Comparison of ENCODE assay signal across 14 cellular contexts in genomic region chr22:40051322-40051721, GRCh38.
A peak's percentile ranks its signal among the peaks of the same experiment; 100 is the strongest.
DNase-seq lines count a peak whose midpoint lies in the region; ATAC-seq and TF ChIP-seq lines count a peak whose summit lies in the region.
"Had no signal": no experiment of that assay in that cellular context is flagged by ENCODE, and none has a peak within 500 bp of the region (broad histone marks: within the 10 kb centered on the region; RNA-seq: fewer than 3 reads in every experiment).

No MANE protein-coding gene starts in this region.

- no peaks in the 10 kb centered on the region for H3K36me3 Mint-ChIP-seq in activated T-cell treated with anti-CD3 and anti-CD28 coated beads, Interleukin-2, amount 50 U/mL, for 24 hours (ENCODE audit: low read depth)

- peaks cover 78% of the 10 kb centered on the region for H3K4me1 Mint-ChIP-seq in activated T-cell treated with anti-CD3 and anti-CD28 coated beads, Interleukin-2, amount 50 U/mL, for 24 hours (ENCODE audit: low read depth)

- H3K9me3 Mint-ChIP-seq in activated T-cell treated with anti-CD3 and anti-CD28 coated beads, Interleukin-2, amount 50 U/mL, for 24 hours = no peaks in the 10 kb centered on the region
- H3K9me3 Mint-ChIP-seq: nephron progenitor cell had no signal

- H3K9me3 ChIP-seq in adipocyte (ENCODE audit: control insufficient read depth, low read length) (no peaks in the 10 kb centered on the region), HAP-1 (no peaks in the 10 kb centered on the region)

- H3K36me3 ChIP-seq in adipocyte (ENCODE audit: control insufficient read depth, insufficient read depth, low read length, severe bottlenecking) (no peaks in the 10 kb centered on the region), HAP-1 (replicated peaks) (no peaks in the 10 kb centered on the region)

- TF ChIP-seq CTCF in NB4 (IDR thresholded peaks at IDR 0.05; ENCODE audit: low read depth, low read length) = no peak

- H3K4me1 ChIP-seq in adipocyte (ENCODE audit: control insufficient read depth, insufficient read depth, low read length) (peaks cover 15% of the 10 kb centered on the region), HAP-1 (peaks cover 12% of the 10 kb centered on the region)

- H3K27me3 Mint-ChIP-seq in activated T-cell treated with anti-CD3 and anti-CD28 coated beads, Interleukin-2, amount 50 U/mL, for 24 hours = no peaks in the 10 kb centered on the region

- peak overlapping the region; percentile 2 for H3K4me3 Mint-ChIP-seq in activated T-cell treated with anti-CD3 and anti-CD28 coated beads, Interleukin-2, amount 50 U/mL, for 24 hours
- H3K4me3 Mint-ChIP-seq: nephron progenitor cell had no signal

- H3K4me3 ChIP-seq in NB4 (ENCODE audit: low read depth, low read length) (no peak overlapping the region), adipocyte (ENCODE audit: low read length) (no peak overlapping the region), HAP-1 (no peak overlapping the region)
- H3K4me3 ChIP-seq: SK-N-MC had no signal

- no peak overlapping the region for H3K9ac ChIP-seq in adipocyte (ENCODE audit: low read length)

- DNase-seq in activated T-cell treated with anti-CD3 and anti-CD28 coated beads, Interleukin-2, amount 50 U/mL, for 24 hours = no peak
- DNase-seq in activated T-cell treated with anti-CD3 and anti-CD28 coated beads for 4 hours = no peak
- DNase-seq in NB4 (ENCODE audit: low read depth) = peak; percentile 52
- DNase-seq in adipocyte (ENCODE audit: low read depth) = peak; percentile 19
- DNase-seq in stimulated activated naive CD8-positive, alpha-beta T cell treated with anti-CD3 and anti-CD28 coated beads, Interleukin-15, Interleukin-2, amounts not matched to agents 100 U/mL and 50 U/mL, for 24 hours = no peak
- no peak for DNase-seq in SHP77 treated with DMSO at 0.1 percent for 48 hours (lab: John Stamatoyannopoulos, UW)
- no peak for DNase-seq in HAP-1 (ENCODE audit: low spot score in 2 of 2)
- no peak for DNase-seq in superior temporal gyrus (ENCODE audit: extremely low spot score)
- DNase-seq: effector CD4-positive, alpha-beta T cell; NCI-H1092 treated with DMSO at 0.1 percent for 48 hours; NCI-H774; nephron progenitor cell; small intestine had no signal

- no peak for TF ChIP-seq POLR2A in NB4 (IDR thresholded peaks at IDR 0.05; ENCODE audit: extremely low read depth, insufficient read length)

- peak; percentile 8 for ATAC-seq in stimulated activated naive CD8-positive, alpha-beta T cell treated with anti-CD3 and anti-CD28 coated beads, Interleukin-15, Interleukin-2, amounts not matched to agents 100 U/mL and 50 U/mL, for 24 hours

- no peaks in the 10 kb centered on the region for H3K27me3 ChIP-seq in adipocyte (replicated peaks; ENCODE audit: control insufficient read depth, insufficient read depth, low read length)
- no peaks in the 10 kb centered on the region for H3K27me3 ChIP-seq in HAP-1 (ENCODE audit: low read depth)

- peak overlapping the region; percentile 73 for H3K27ac Mint-ChIP-seq in activated T-cell treated with anti-CD3 and anti-CD28 coated beads, Interleukin-2, amount 50 U/mL, for 24 hours
- H3K27ac Mint-ChIP-seq: nephron progenitor cell had no signal

- in situ Hi-C loops in HAP-1 (cut with MboI; ENCODE audit: low sequenced_read_pairs) = no loop called here

Comparison
In these comparisons a context has a peak if more than half of its experiments do, and no peak if none do; other contexts are left out.
1. DNase-seq: peak in NB4 (single experiment) and adipocyte (single experiment); none in activated T-cell treated with anti-CD3 and anti-CD28 coated beads, Interleukin-2, amount 50 U/mL, for 24 hours (single experiment), activated T-cell treated with anti-CD3 and anti-CD28 coated beads for 4 hours (single experiment), stimulated activated naive CD8-positive, alpha-beta T cell treated with anti-CD3 and anti-CD28 coated beads, Interleukin-15, Interleukin-2, amounts not matched to agents 100 U/mL and 50 U/mL, for 24 hours (single experiment), SHP77 treated with DMSO at 0.1 percent for 48 hours (single experiment), HAP-1 (0 of 2) and superior temporal gyrus (single experiment).